28 cellular contexts compared by ENCODE assay signal in the genomic region with DNA sequence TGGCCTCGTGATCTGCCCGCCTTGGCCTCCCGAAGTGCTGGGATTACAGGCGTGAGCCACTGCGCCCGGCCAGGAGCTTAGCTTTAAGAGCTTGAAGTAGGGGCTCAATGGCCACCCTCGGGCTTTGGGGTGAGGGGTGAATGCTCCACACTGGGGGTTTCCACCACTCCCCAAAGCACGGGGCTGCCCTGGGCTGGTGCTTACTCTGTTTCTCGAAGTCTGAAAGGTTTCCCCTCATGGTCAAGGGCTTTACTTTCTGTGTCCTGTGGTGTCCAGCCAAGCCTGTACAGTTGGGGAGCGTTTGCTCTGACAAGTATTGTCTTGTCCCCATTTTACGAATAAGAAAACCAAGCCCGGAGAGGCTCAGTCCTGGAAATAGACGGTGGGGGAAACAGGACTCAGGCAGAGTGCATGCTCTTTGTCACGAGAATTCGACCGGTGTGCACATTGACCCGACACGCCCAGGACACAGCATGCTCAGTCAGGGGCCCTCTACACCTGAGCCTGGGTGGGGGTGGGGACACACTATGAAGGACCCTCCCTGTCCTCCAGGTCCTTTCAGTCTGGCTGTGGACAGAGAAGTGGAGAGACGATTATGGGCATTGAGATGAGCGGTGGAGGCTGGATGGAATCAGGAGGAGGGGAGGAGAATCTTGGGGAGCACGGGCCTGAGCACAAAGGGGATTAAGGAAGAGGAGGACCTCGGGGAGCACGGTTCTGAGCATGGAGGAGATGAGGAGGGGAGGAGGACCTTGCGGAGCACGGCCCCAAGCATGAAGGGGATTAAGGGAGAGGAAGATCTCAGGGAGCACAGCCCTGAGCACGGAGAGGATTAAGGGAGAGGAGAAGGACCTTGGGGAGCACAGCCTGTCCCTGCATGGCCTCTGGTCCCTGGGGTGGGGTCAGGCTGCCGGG. TPM values are rescaled to one million over a fixed set of nuclear protein-coding genes. Genes with fewer than 3 reads are reported as not detected.
DNase-seq lines count a peak whose midpoint lies in the region; ATAC-seq and TF ChIP-seq lines count a peak whose summit lies in the region.
"Had no signal": no experiment of that assay in that cellular context is flagged by ENCODE, and none has a peak within 500 bp of the region (broad histone marks: within the 10 kb centered on the region; RNA-seq: fewer than 3 reads in every experiment).

No MANE protein-coding gene starts in this region.

- peaks cover 10% of the 10 kb centered on the region for H3K36me3 Mint-ChIP-seq in stimulated activated naive CD8-positive, alpha-beta T cell treated with anti-CD3 and anti-CD28 coated beads, Interleukin-15, Interleukin-2, amounts not matched to agents 100 ng/mL and 50 ng/mL, for 24 hours (ENCODE audit: low read depth)
- peaks cover 15% of the 10 kb centered on the region for H3K36me3 Mint-ChIP-seq in activated T-helper 2 cell treated with anti-CD3 and anti-CD28 coated beads, Interferon-gamma antibody, Interleukin-2, Interleukin-4, amounts not matched to agents 10 μg/mL and 5 μg/mL and 100 μg/mL, durations not matched to agents 14 hours and 24 hours and 36 hours (ENCODE audit: low read depth)

- intact Hi-C loops in activated T-helper 2 cell treated with anti-CD3 and anti-CD28 coated beads, Interferon-gamma antibody, Interleukin-2, Interleukin-4, amounts not matched to agents 10 μg/mL and 5 μg/mL and 100 μg/mL, durations not matched to agents 14 hours and 24 hours and 36 hours (cut with micrococcal nuclease), result no loop called here

- H3K27ac Mint-ChIP-seq in stimulated activated naive CD8-positive, alpha-beta T cell treated with anti-CD3 and anti-CD28 coated beads, Interleukin-15, Interleukin-2, amounts not matched to agents 100 ng/mL and 50 ng/mL, for 24 hours, result peak overlapping the region; percentile 65
- peak overlapping the region; percentile 2 for H3K27ac Mint-ChIP-seq in activated T-helper 2 cell treated with anti-CD3 and anti-CD28 coated beads, Interferon-gamma antibody, Interleukin-2, Interleukin-4, amounts not matched to agents 10 μg/mL and 5 μg/mL and 100 μg/mL, durations not matched to agents 14 hours and 24 hours and 36 hours
- H3K27ac Mint-ChIP-seq: nephron progenitor cell had no signal

- WGBS in liver, result 69% methylated on average over 27 of the region's 27 CpGs

- H3K4me3 Mint-ChIP-seq in stimulated activated naive CD8-positive, alpha-beta T cell treated with anti-CD3 and anti-CD28 coated beads, Interleukin-15, Interleukin-2, amounts not matched to agents 100 ng/mL and 50 ng/mL, for 24 hours, result no peak overlapping the region
- H3K4me3 Mint-ChIP-seq in activated T-helper 2 cell treated with anti-CD3 and anti-CD28 coated beads, Interferon-gamma antibody, Interleukin-2, Interleukin-4, amounts not matched to agents 10 μg/mL and 5 μg/mL and 100 μg/mL, durations not matched to agents 14 hours and 24 hours and 36 hours (ENCODE audit: low read depth), result no peak overlapping the region
- H3K4me3 Mint-ChIP-seq: nephron progenitor cell had no signal

- no peak for DNase-seq in stimulated activated naive CD8-positive, alpha-beta T cell treated with anti-CD3 and anti-CD28 coated beads, Interleukin-15, Interleukin-2, amounts not matched to agents 100 U/mL and 50 U/mL, for 24 hours
- DNase-seq in activated T-helper 2 cell treated with anti-CD3 and anti-CD28 coated beads, Interferon-gamma antibody, Interleukin-2, Interleukin-4, amounts not matched to agents 10 μg/mL and 5 μg/mL and 100 μg/mL, durations not matched to agents 14 hours and 24 hours and 36 hours (ENCODE audit: low spot score), result no peak
- no peak for DNase-seq in GM20000 (ENCODE audit: low spot score)
- no peak for DNase-seq in A172 (ENCODE audit: low spot score)
- no peak for DNase-seq in NCI-H1930 (lab: John Stamatoyannopoulos, UW)
- DNase-seq: activated CD4-positive, CD25-positive, alpha-beta regulatory T cell; BE2C; effector memory CD4-positive, alpha-beta T cell; hippocampal formation; left cardiac atrium; NCI-H2171; nephron progenitor cell; RPMI8226; stimulated activated CD4-positive, alpha-beta T cell treated with anti-CD3 and anti-CD28 coated beads, Interleukin-2, amount 100 ng/mL, for 24 hours; stimulated activated CD8-positive, alpha-beta memory T cell treated with anti-CD3 and anti-CD28 coated beads, Interleukin-4, amount 100 ng/mL, for 48 hours; tibial artery had no signal

- no peak overlapping the region for H3K4me3 ChIP-seq in liver (ENCODE audit: low read depth in 1 of 3, low read length in 3 of 3)
- H3K4me3 ChIP-seq: coronary artery, HAP-1, tibial artery had no signal

- no peak overlapping the region for H3K9ac ChIP-seq in liver (ENCODE audit: low read depth in 1 of 2, low read length in 2 of 2)

- H3K4me1 ChIP-seq in liver (ENCODE audit: control insufficient read depth in 4 of 4, insufficient read depth in 4 of 4, low read length in 3 of 4), result peaks cover 0 to 9% (median 3%) of the 10 kb centered on the region in 4 donors
- H3K4me1 ChIP-seq: tibial artery had no signal

- no peaks in the 10 kb centered on the region for H3K9me3 Mint-ChIP-seq in stimulated activated naive CD8-positive, alpha-beta T cell treated with anti-CD3 and anti-CD28 coated beads, Interleukin-15, Interleukin-2, amounts not matched to agents 100 ng/mL and 50 ng/mL, for 24 hours
- H3K9me3 Mint-ChIP-seq in activated T-helper 2 cell treated with anti-CD3 and anti-CD28 coated beads, Interferon-gamma antibody, Interleukin-2, Interleukin-4, amounts not matched to agents 10 μg/mL and 5 μg/mL and 100 μg/mL, durations not matched to agents 14 hours and 24 hours and 36 hours, result no peaks in the 10 kb centered on the region
- H3K9me3 Mint-ChIP-seq: nephron progenitor cell had no signal

- TF ChIP-seq CTCF in liver (IDR thresholded peaks at IDR 0.05; ENCODE audit: low read depth, low read length, missing input control), result no peak
- TF ChIP-seq CTCF in GM20000 (IDR thresholded peaks at IDR 0.05; ENCODE audit: extremely low read depth, missing control alignments), result no peak

- H3K27ac ChIP-seq in liver (ENCODE audit: low read depth in 1 of 2, low read length in 2 of 2), result no peak overlapping the region
- H3K27ac ChIP-seq: coronary artery, epithelial cell of prostate, tibial artery had no signal

- ATAC-seq in stimulated activated naive CD8-positive, alpha-beta T cell treated with anti-CD3 and anti-CD28 coated beads, Interleukin-15, Interleukin-2, amounts not matched to agents 100 U/mL and 50 U/mL, for 24 hours, result no peak
- no peak for ATAC-seq in HG03139 (IDR thresholded peaks at IDR 0.05; ENCODE audit: unreplicated experiment)

- peaks cover 38% of the 10 kb centered on the region for H3K4me1 Mint-ChIP-seq in stimulated activated naive CD8-positive, alpha-beta T cell treated with anti-CD3 and anti-CD28 coated beads, Interleukin-15, Interleukin-2, amounts not matched to agents 100 ng/mL and 50 ng/mL, for 24 hours (ENCODE audit: low read depth)
- H3K4me1 Mint-ChIP-seq in activated T-helper 2 cell treated with anti-CD3 and anti-CD28 coated beads, Interferon-gamma antibody, Interleukin-2, Interleukin-4, amounts not matched to agents 10 μg/mL and 5 μg/mL and 100 μg/mL, durations not matched to agents 14 hours and 24 hours and 36 hours (ENCODE audit: low read depth), result peaks cover 18% of the 10 kb centered on the region

- no peaks in the 10 kb centered on the region for H3K27me3 Mint-ChIP-seq in stimulated activated naive CD8-positive, alpha-beta T cell treated with anti-CD3 and anti-CD28 coated beads, Interleukin-15, Interleukin-2, amounts not matched to agents 100 ng/mL and 50 ng/mL, for 24 hours
- peaks cover 3% of the 10 kb centered on the region for H3K27me3 Mint-ChIP-seq in activated T-helper 2 cell treated with anti-CD3 and anti-CD28 coated beads, Interferon-gamma antibody, Interleukin-2, Interleukin-4, amounts not matched to agents 10 μg/mL and 5 μg/mL and 100 μg/mL, durations not matched to agents 14 hours and 24 hours and 36 hours (ENCODE audit: low read depth)

- H3K9me3 ChIP-seq in liver (ENCODE audit: control insufficient read depth in 4 of 4, low read length in 3 of 4), result no peaks in the 10 kb centered on the region
- H3K9me3 ChIP-seq: BE2C, HAP-1, tibial artery had no signal

- no peaks in the 10 kb centered on the region for H3K27me3 ChIP-seq in liver (ENCODE audit: control insufficient read depth in 4 of 4, insufficient read depth in 4 of 4, low read length in 3 of 4)

- no peak for TF ChIP-seq RAD21 in liver (IDR thresholded peaks at IDR 0.05)

- H3K36me3 ChIP-seq in liver (ENCODE audit: control insufficient read depth in 4 of 4, insufficient read depth in 3 of 4, low read depth in 1 of 4, low read length in 3 of 4), result no peaks in the 10 kb centered on the region
- H3K36me3 ChIP-seq: BE2C, HAP-1, tibial artery had no signal

TF ChIP-seq in liver, 16 proteins besides CTCF, POLR2A, EP300 and RAD21:
- peak; percentile 45 to 66 for TF ChIP-seq HNF4A (conservative IDR thresholded peaks at IDR 0.05)
- TF ChIP-seq, protein P1, sequence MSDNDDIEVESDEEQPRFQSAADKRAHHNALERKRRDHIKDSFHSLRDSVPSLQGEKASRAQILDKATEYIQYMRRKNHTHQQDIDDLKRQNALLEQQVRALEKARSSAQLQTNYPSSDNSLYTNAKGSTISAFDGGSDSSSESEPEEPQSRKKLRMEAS (IDR thresholded peaks at IDR 0.05), result no peak

RNA-seq across cellular contexts. Expression of a gene that starts 7.5 kb away (rescaled TPM):
- total RNA-seq in activated T-helper 2 cell treated with anti-CD3 and anti-CD28 coated beads, Interferon-gamma antibody, Interleukin-2, Interleukin-4, amounts not matched to agents 10 μg/mL and 5 μg/mL and 100 μg/mL, durations not matched to agents 14 hours and 24 hours and 36 hours, result 345 and 351 TPM in 2 replicates
- total RNA-seq in liver, result 1 to 10 TPM; 1.4 to 1.5 TPM
- polyA plus RNA-seq in liver, result 1 to 10 TPM; 1.0 to 1.4 TPM
- total RNA-seq in A172 (2014; rRNA removed; shearing (Covaris generic)), result not detected in 2 replicates
- total RNA-seq: NCI-H460, renal cortical epithelial cell, SK-MEL-5 had no signal

RNA-seq across cellular contexts. Expression of a gene that starts 23.7 kb away (rescaled TPM):
- 2.7 and 3.7 TPM in 2 replicates for total RNA-seq in activated T-helper 2 cell treated with anti-CD3 and anti-CD28 coated beads, Interferon-gamma antibody, Interleukin-2, Interleukin-4, amounts not matched to agents 10 μg/mL and 5 μg/mL and 100 μg/mL, durations not matched to agents 14 hours and 24 hours and 36 hours
- total RNA-seq in liver, result 10 to 100 TPM in 1 of 2 donors, 1 to 10 TPM in 1; 3.6 to 14.2 TPM
- polyA plus RNA-seq in liver, result 1 to 10 TPM; 1.3 to 5.7 TPM
- total RNA-seq in A172 (2014; rRNA removed; shearing (Covaris generic)), result 1.2 and 1.6 TPM in 2 replicates

RNA-seq across cellular contexts. Expression of a gene that starts 36.4 kb away (rescaled TPM):
- 139 and 151 TPM in 2 replicates for total RNA-seq in activated T-helper 2 cell treated with anti-CD3 and anti-CD28 coated beads, Interferon-gamma antibody, Interleukin-2, Interleukin-4, amounts not matched to agents 10 μg/mL and 5 μg/mL and 100 μg/mL, durations not matched to agents 14 hours and 24 hours and 36 hours
- 10 to 100 TPM; 22.0 to 49.0 TPM for total RNA-seq in liver
- polyA plus RNA-seq in liver, result 10 to 100 TPM; 29.0 to 39.3 TPM
- 19.9 and 20.9 TPM in 2 replicates for total RNA-seq in A172 (2014; rRNA removed; shearing (Covaris generic))

RNA-seq across cellular contexts. Expression of a gene that starts 49.1 kb away (rescaled TPM):
- not detected in 2 replicates for total RNA-seq in activated T-helper 2 cell treated with anti-CD3 and anti-CD28 coated beads, Interferon-gamma antibody, Interleukin-2, Interleukin-4, amounts not matched to agents 10 μg/mL and 5 μg/mL and 100 μg/mL, durations not matched to agents 14 hours and 24 hours and 36 hours
- under 1 TPM in 1 of 2 donors, not detected in 1; 0.14 TPM for total RNA-seq in liver
- not detected for polyA plus RNA-seq in liver
- total RNA-seq in A172 (2014; rRNA removed; shearing (Covaris generic)), result 0.22 TPM in 1 of 2 replicates, not detected in the other
- total RNA-seq: astrocyte, cardiac septum, left cardiac atrium, osteocyte had no signal

Comparison
In these comparisons a context has a peak if more than half of its experiments do, and no peak if none do; other contexts are left out.
1. RNA of a gene that starts 7.5 kb away (total RNA-seq): 345 to 351 TPM in activated T-helper 2 cell treated with anti-CD3 and anti-CD28 coated beads, Interferon-gamma antibody, Interleukin-2, Interleukin-4, amounts not matched to agents 10 μg/mL and 5 μg/mL and 100 μg/mL, durations not matched to agents 14 hours and 24 hours and 36 hours; 1.4 to 1.5 TPM in liver and not detected in A172; every median in the first group is over 100 times any median in the second.